Comparison of ENCODE assay signal across 1 cellular context in the genomic region with DNA sequence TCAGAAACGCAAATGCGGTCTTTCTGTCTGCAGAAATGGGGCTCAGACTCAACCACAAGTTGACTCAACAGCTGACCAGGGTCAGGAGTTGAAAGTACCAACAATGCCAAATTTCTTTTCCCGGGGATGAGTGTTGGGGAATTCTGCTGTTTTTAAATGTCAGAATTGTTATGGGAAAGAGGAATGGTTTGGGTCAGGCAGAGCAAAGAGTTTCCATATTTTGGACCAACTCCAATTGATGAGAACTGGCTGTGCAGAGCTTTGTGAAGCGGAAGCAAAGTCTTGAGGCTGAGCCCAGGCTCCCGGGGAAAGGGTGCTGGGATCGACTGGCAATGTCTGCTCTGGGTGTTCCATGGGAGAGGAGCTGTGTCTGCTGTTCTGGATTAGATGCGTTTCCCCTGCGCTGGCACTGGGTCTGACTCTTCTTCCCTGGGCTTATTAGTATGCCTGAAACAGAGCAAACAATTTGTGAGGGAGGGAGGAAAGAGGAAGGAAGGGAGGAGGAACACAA.
TF ChIP-seq lines count a peak whose summit lies in the region.

No MANE protein-coding gene starts in this region.

TF ChIP-seq in HepG2, 621 proteins besides CTCF, POLR2A, EP300 and RAD21 (continues in another document):
- TF ChIP-seq MAZ (IDR thresholded peaks at IDR 0.05; ENCODE audit: borderline replicate concordance, low read depth, low read length) (no peak), MAZ (CRISPR knock-in tag; IDR thresholded peaks at IDR 0.05; ENCODE audit: low read depth) (0 out of 2 replicates have a peak, but pooled peaks have one; percentile 23), CBFB (CRISPR knock-in tag; IDR thresholded peaks at IDR 0.05) (0 out of 2 replicates have a peak, but pooled peaks have one; percentile 20), SMARCC2 (IDR thresholded peaks at IDR 0.05) (no peak), TARDBP (CRISPR knock-in tag; IDR thresholded peaks at IDR 0.05) (0 out of 2 replicates have a peak, but pooled peaks have one; percentile 30), ZMYM2 (CRISPR knock-in tag; IDR thresholded peaks at IDR 0.05) (peak; percentile 77), BCL6 (CRISPR knock-in tag; IDR thresholded peaks at IDR 0.05) (peak; percentile 28; the same call in 1 of the 2 replicates), ZNF44 (CRISPR knock-in tag; IDR thresholded peaks at IDR 0.05) (no peak), ZNF292 (CRISPR knock-in tag; IDR thresholded peaks at IDR 0.05; ENCODE audit: borderline replicate concordance, low read depth) (peak; percentile 72; the same call in 1 of the 2 replicates), ETV5 (CRISPR knock-in tag; IDR thresholded peaks at IDR 0.05; ENCODE audit: borderline replicate concordance) (peak; percentile 57; the same call in 1 of the 2 replicates), ATF5 (CRISPR knock-in tag; IDR thresholded peaks at IDR 0.05; ENCODE audit: low read depth) (no peak), ZNF570 (CRISPR knock-in tag; IDR thresholded peaks at IDR 0.05; ENCODE audit: borderline replicate concordance) (no peak), SAFB2 (CRISPR knock-in tag; IDR thresholded peaks at IDR 0.05; ENCODE audit: borderline replicate concordance, low read depth) (no peak), HNF4A (CRISPR knock-in tag; IDR thresholded peaks at IDR 0.05) (no peak), CBX5 (CRISPR knock-in tag; IDR thresholded peaks at IDR 0.05; ENCODE audit: borderline replicate concordance) (peak; percentile 78; the same call in 1 of the 2 replicates), ZFP37 (CRISPR knock-in tag; IDR thresholded peaks at IDR 0.05; ENCODE audit: borderline replicate concordance) (no peak), LBX2 (CRISPR knock-in tag; IDR thresholded peaks at IDR 0.05; ENCODE audit: borderline replicate concordance) (no peak), FOSL2 (CRISPR knock-in tag; IDR thresholded peaks at IDR 0.05) (0 out of 2 replicates have a peak, but pooled peaks have one; percentile 18), ZNF484 (CRISPR knock-in tag; IDR thresholded peaks at IDR 0.05; ENCODE audit: borderline replicate concordance, low read depth) (no peak), ZZZ3 (CRISPR knock-in tag; IDR thresholded peaks at IDR 0.05; ENCODE audit: borderline replicate concordance) (no peak), HDAC2 (CRISPR knock-in tag; IDR thresholded peaks at IDR 0.05) (0 out of 2 replicates have a peak, but pooled peaks have one; percentile 30), NFE2 (CRISPR knock-in tag; IDR thresholded peaks at IDR 0.05) (no peak), MLX (CRISPR knock-in tag; IDR thresholded peaks at IDR 0.05) (no peak), TBX2 (CRISPR knock-in tag; IDR thresholded peaks at IDR 0.05; ENCODE audit: borderline replicate concordance) (peak; percentile 59; the same call in 1 of the 2 replicates), ZNF136 (CRISPR knock-in tag; IDR thresholded peaks at IDR 0.05; ENCODE audit: low read depth) (no peak), MBNL3 (CRISPR knock-in tag; conservative IDR thresholded peaks at IDR 0.05) (no peak), JUN (CRISPR knock-in tag; IDR thresholded peaks at IDR 0.05) (no peak), SCMH1 (CRISPR knock-in tag; IDR thresholded peaks at IDR 0.05; ENCODE audit: borderline replicate concordance) (no peak), ZNF740 (CRISPR knock-in tag; IDR thresholded peaks at IDR 0.05) (no peak), TFAP4 (IDR thresholded peaks at IDR 0.05; ENCODE audit: borderline replicate concordance, low read depth) (peak; percentile 62; the same call in 1 of the 2 replicates), RFXANK (CRISPR knock-in tag; IDR thresholded peaks at IDR 0.05) (no peak), IRF2 (CRISPR knock-in tag; IDR thresholded peaks at IDR 0.05) (0 out of 2 replicates have a peak, but pooled peaks have one; percentile 31), HNF4G (IDR thresholded peaks at IDR 0.05; ENCODE audit: borderline replicate concordance, low read depth, low read length) (no peak), HNF4G (CRISPR knock-in tag; IDR thresholded peaks at IDR 0.05; ENCODE audit: borderline replicate concordance, low read depth) (no peak), SALL1 (CRISPR knock-in tag; IDR thresholded peaks at IDR 0.05) (peak; percentile 54; the same call in 1 of the 2 replicates), ZNF605 (CRISPR knock-in tag; IDR thresholded peaks at IDR 0.05) (peak; percentile 53; the same call in 1 of the 2 replicates), SAP130 (CRISPR knock-in tag; IDR thresholded peaks at IDR 0.05; ENCODE audit: low read depth) (peak; percentile 54), CHD4 (IDR thresholded peaks at IDR 0.05; ENCODE audit: borderline replicate concordance, low read length) (no peak)
- TF ChIP-seq, protein P1, sequence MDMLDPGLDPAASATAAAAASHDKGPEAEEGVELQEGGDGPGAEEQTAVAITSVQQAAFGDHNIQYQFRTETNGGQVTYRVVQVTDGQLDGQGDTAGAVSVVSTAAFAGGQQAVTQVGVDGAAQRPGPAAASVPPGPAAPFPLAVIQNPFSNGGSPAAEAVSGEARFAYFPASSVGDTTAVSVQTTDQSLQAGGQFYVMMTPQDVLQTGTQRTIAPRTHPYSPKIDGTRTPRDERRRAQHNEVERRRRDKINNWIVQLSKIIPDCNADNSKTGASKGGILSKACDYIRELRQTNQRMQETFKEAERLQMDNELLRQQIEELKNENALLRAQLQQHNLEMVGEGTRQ (IDR thresholded peaks at IDR 0.05; ENCODE audit: low read depth, low read length), result no peak
- TF ChIP-seq, protein P1 (CRISPR knock-in tag; IDR thresholded peaks at IDR 0.05; ENCODE audit: borderline replicate concordance), result no peak
- TF ChIP-seq, protein P2, sequence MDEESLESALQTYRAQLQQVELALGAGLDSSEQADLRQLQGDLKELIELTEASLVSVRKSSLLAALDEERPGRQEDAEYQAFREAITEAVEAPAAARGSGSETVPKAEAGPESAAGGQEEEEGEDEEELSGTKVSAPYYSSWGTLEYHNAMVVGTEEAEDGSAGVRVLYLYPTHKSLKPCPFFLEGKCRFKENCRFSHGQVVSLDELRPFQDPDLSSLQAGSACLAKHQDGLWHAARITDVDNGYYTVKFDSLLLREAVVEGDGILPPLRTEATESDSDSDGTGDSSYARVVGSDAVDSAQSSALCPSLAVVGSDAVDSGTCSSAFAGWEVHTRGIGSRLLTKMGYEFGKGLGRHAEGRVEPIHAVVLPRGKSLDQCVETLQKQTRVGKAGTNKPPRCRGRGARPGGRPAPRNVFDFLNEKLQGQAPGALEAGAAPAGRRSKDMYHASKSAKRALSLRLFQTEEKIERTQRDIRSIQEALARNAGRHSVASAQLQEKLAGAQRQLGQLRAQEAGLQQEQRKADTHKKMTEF (CRISPR knock-in tag; IDR thresholded peaks at IDR 0.05), result 0 out of 2 replicates have a peak, but pooled peaks have one; percentile 24
- TF ChIP-seq, protein P3, sequence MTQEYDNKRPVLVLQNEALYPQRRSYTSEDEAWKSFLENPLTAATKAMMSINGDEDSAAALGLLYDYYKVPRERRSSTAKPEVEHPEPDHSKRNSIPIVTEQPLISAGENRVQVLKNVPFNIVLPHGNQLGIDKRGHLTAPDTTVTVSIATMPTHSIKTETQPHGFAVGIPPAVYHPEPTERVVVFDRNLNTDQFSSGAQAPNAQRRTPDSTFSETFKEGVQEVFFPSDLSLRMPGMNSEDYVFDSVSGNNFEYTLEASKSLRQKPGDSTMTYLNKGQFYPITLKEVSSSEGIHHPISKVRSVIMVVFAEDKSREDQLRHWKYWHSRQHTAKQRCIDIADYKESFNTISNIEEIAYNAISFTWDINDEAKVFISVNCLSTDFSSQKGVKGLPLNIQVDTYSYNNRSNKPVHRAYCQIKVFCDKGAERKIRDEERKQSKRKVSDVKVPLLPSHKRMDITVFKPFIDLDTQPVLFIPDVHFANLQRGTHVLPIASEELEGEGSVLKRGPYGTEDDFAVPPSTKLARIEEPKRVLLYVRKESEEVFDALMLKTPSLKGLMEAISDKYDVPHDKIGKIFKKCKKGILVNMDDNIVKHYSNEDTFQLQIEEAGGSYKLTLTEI (CRISPR knock-in tag; conservative IDR thresholded peaks at IDR 0.05), result no peak
- TF ChIP-seq, protein P4, sequence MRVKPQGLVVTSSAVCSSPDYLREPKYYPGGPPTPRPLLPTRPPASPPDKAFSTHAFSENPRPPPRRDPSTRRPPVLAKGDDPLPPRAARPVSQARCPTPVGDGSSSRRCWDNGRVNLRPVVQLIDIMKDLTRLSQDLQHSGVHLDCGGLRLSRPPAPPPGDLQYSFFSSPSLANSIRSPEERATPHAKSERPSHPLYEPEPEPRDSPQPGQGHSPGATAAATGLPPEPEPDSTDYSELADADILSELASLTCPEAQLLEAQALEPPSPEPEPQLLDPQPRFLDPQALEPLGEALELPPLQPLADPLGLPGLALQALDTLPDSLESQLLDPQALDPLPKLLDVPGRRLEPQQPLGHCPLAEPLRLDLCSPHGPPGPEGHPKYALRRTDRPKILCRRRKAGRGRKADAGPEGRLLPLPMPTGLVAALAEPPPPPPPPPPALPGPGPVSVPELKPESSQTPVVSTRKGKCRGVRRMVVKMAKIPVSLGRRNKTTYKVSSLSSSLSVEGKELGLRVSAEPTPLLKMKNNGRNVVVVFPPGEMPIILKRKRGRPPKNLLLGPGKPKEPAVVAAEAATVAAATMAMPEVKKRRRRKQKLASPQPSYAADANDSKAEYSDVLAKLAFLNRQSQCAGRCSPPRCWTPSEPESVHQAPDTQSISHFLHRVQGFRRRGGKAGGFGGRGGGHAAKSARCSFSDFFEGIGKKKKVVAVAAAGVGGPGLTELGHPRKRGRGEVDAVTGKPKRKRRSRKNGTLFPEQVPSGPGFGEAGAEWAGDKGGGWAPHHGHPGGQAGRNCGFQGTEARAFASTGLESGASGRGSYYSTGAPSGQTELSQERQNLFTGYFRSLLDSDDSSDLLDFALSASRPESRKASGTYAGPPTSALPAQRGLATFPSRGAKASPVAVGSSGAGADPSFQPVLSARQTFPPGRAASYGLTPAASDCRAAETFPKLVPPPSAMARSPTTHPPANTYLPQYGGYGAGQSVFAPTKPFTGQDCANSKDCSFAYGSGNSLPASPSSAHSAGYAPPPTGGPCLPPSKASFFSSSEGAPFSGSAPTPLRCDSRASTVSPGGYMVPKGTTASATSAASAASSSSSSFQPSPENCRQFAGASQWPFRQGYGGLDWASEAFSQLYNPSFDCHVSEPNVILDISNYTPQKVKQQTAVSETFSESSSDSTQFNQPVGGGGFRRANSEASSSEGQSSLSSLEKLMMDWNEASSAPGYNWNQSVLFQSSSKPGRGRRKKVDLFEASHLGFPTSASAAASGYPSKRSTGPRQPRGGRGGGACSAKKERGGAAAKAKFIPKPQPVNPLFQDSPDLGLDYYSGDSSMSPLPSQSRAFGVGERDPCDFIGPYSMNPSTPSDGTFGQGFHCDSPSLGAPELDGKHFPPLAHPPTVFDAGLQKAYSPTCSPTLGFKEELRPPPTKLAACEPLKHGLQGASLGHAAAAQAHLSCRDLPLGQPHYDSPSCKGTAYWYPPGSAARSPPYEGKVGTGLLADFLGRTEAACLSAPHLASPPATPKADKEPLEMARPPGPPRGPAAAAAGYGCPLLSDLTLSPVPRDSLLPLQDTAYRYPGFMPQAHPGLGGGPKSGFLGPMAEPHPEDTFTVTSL (CRISPR knock-in tag; IDR thresholded peaks at IDR 0.05; ENCODE audit: borderline replicate concordance), result no peak
- TF ChIP-seq, protein P5, sequence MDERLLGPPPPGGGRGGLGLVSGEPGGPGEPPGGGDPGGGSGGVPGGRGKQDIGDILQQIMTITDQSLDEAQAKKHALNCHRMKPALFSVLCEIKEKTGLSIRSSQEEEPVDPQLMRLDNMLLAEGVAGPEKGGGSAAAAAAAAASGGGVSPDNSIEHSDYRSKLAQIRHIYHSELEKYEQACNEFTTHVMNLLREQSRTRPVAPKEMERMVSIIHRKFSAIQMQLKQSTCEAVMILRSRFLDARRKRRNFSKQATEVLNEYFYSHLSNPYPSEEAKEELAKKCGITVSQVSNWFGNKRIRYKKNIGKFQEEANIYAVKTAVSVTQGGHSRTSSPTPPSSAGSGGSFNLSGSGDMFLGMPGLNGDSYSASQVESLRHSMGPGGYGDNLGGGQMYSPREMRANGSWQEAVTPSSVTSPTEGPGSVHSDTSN (CRISPR knock-in tag; IDR thresholded peaks at IDR 0.05), result no peak
